ENCODE assay signal across 32 cellular contexts in the genomic region with DNA sequence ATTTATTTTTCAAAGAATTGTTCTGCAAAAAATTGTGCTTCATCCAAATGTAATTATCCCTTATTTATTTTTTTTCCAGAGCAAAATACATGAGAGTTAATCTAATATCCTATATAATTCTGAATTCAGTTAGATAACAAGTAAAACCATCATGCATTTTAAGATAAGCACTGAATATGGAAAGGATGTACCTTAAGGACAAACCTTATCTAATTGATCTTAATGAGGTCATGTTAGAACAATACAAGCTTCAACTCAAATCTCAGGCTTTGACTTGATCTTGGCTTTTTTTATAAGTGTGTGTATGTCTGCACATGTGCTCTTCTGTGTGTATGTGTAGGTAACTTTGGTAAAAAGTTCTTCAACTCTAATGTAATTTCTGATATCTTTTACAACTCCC.
"Had no signal": no experiment of that assay in that cellular context is flagged by ENCODE, and none has a peak within 500 bp of the region (broad histone marks: within the 10 kb centered on the region; RNA-seq: fewer than 3 reads in every experiment).

No MANE protein-coding gene starts in this region.

- DNase-seq: hypothalamus; immature natural killer cell; kidney; left colon; left lung; lower lobe of right lung; mammary epithelial cell; mesenchymal stem cell; naive B cell; natural killer cell; nephron progenitor cell; occipital lobe; retina; right cardiac atrium; stimulated activated CD4-positive, alpha-beta T cell treated with anti-CD3 and anti-CD28 coated beads, Interleukin-12 subunit alpha, Interleukin-12 subunit beta, amount 100 ng/mL, for 4 hours; stimulated activated CD4-positive, alpha-beta T cell treated with anti-CD3 and anti-CD28 coated beads, Interleukin-15, amount 100 ng/mL, for 24 hours; stimulated activated CD4-positive, alpha-beta T cell treated with anti-CD3 and anti-CD28 coated beads, Interleukin-2, amount 100 ng/mL, for 24 hours; stimulated activated CD4-positive, alpha-beta T cell treated with anti-CD3 and anti-CD28 coated beads, Interleukin-4, amount 100 ng/mL, for 1 hour; stimulated activated naive B cell treated with anti-CD40 and anti-IgM and Interleukin-4, amounts not matched to agents 10 μg/mL and 1 μg/mL and 100 μg/mL, for 72 hours; stimulated activated naive CD8-positive, alpha-beta T cell treated with anti-CD3 and anti-CD28 coated beads, Interleukin-15, Interleukin-2, amounts not matched to agents 100 U/mL and 50 U/mL, for 24 hours; stomach; tibial artery; trophoblast cell; upper lobe of right lung had no signal

- H3K9me3 ChIP-seq: lower lobe of right lung, neutrophil, prostate gland, stomach, suprapubic skin, thoracic aorta, tibial artery, upper lobe of right lung had no signal

- H3K27me3 ChIP-seq: left lung, neural progenitor cell, neutrophil, stomach, suprapubic skin, tibial artery, upper lobe of right lung had no signal

- ATAC-seq: left colon; left lung; lower lobe of right lung; natural killer cell; right cardiac atrium; sciatic nerve; stimulated activated naive B cell treated with anti-CD40 and anti-IgM and Interleukin-4, amounts not matched to agents 10 μg/mL and 1 μg/mL and 100 μg/mL, for 72 hours; stimulated activated naive CD8-positive, alpha-beta T cell treated with anti-CD3 and anti-CD28 coated beads, Interleukin-15, Interleukin-2, amounts not matched to agents 100 U/mL and 50 U/mL, for 24 hours; upper lobe of right lung had no signal

- H3K4me1 ChIP-seq: left lung, lower lobe of right lung, neural progenitor cell, parathyroid adenoma, prostate gland, stomach, suprapubic skin, tibial artery, upper lobe of right lung had no signal

- H3K4me3 ChIP-seq: left lung, lower lobe of right lung, neural progenitor cell, prostate gland, skin epidermis, stomach, suprapubic skin, thoracic aorta, tibial artery, upper lobe of right lung had no signal

- H3K27ac ChIP-seq: left lung, lower lobe of right lung, neural progenitor cell, neutrophil, parathyroid adenoma, prostate gland, skin epidermis, stomach, suprapubic skin, thoracic aorta, tibial artery, upper lobe of right lung had no signal

- H3K36me3 ChIP-seq: left lung, lower lobe of right lung, neural progenitor cell, neutrophil, prostate gland, stomach, suprapubic skin, thoracic aorta, tibial artery, upper lobe of right lung had no signal
